Comparison of ENCODE assay signal across 14 cellular contexts in genomic region chr7:27642271-27642670, GRCh38.
"Had no signal": no experiment of that assay in that cellular context is flagged by ENCODE, and none has a peak within 500 bp of the region (broad histone marks: within the 10 kb centered on the region; RNA-seq: fewer than 3 reads in every experiment).

No MANE protein-coding gene starts in this region.

- H3K27me3 Mint-ChIP-seq: activated B cell treated with CpG ODN at 0.5 μM for 24 hours; activated CD4-positive, alpha-beta T cell treated with anti-CD3 and anti-CD28 coated beads, Interleukin-2, amount 10 ng/mL, durations not matched to agents 24 days and 14 days; activated naive CD4-positive, alpha-beta T cell treated with anti-CD3 and anti-CD28 coated beads, Interleukin-2, amount 10 ng/mL, durations not matched to agents 7 days and 5 days; effector memory CD8-positive, alpha-beta T cell; T-helper 17 cell had no signal

- H3K9me3 Mint-ChIP-seq: activated B cell treated with CpG ODN at 0.5 μM for 24 hours; activated CD4-positive, alpha-beta T cell treated with anti-CD3 and anti-CD28 coated beads, Interleukin-2, amount 10 ng/mL, durations not matched to agents 24 days and 14 days; activated naive CD4-positive, alpha-beta T cell treated with anti-CD3 and anti-CD28 coated beads, Interleukin-2, amount 10 ng/mL, durations not matched to agents 7 days and 5 days; effector memory CD8-positive, alpha-beta T cell; neural progenitor cell had no signal

- H3K4me3 ChIP-seq: adrenal gland, esophagus muscularis mucosa, neural progenitor cell, SK-N-MC, upper lobe of left lung had no signal

- H3K27ac Mint-ChIP-seq: activated B cell treated with CpG ODN at 0.5 μM for 24 hours; activated CD4-positive, alpha-beta T cell treated with anti-CD3 and anti-CD28 coated beads, Interleukin-2, amount 10 ng/mL, durations not matched to agents 24 days and 14 days; activated naive CD4-positive, alpha-beta T cell treated with anti-CD3 and anti-CD28 coated beads, Interleukin-2, amount 10 ng/mL, durations not matched to agents 7 days and 5 days; brain; neural progenitor cell; T-helper 17 cell had no signal

- DNase-seq: activated B cell treated with CpG ODN at 0.5 μM for 24 hours; activated CD4-positive, alpha-beta T cell treated with anti-CD3 and anti-CD28 coated beads, Interleukin-2, amount 10 ng/mL, durations not matched to agents 24 days and 14 days; activated naive CD4-positive, alpha-beta T cell treated with anti-CD3 and anti-CD28 coated beads, Interleukin-2, amount 10 ng/mL, durations not matched to agents 7 days and 5 days; adrenal gland; effector memory CD8-positive, alpha-beta T cell; mesendoderm; stimulated activated CD4-positive, alpha-beta T cell treated with anti-CD3 and anti-CD28 coated beads, Interleukin-2, amount 100 ng/mL, for 24 hours; stimulated activated naive CD4-positive, alpha-beta T cell; T-helper 17 cell; upper lobe of left lung had no signal

- ATAC-seq: T-helper 17 cell had no signal

- H3K27me3 ChIP-seq: adrenal gland, esophagus muscularis mucosa, neural progenitor cell, upper lobe of left lung had no signal

- H3K4me1 Mint-ChIP-seq: neural progenitor cell had no signal

- H3K4me3 Mint-ChIP-seq: activated B cell treated with CpG ODN at 0.5 μM for 24 hours; activated CD4-positive, alpha-beta T cell treated with anti-CD3 and anti-CD28 coated beads, Interleukin-2, amount 10 ng/mL, durations not matched to agents 24 days and 14 days; activated naive CD4-positive, alpha-beta T cell treated with anti-CD3 and anti-CD28 coated beads, Interleukin-2, amount 10 ng/mL, durations not matched to agents 7 days and 5 days; brain; neural progenitor cell; T-helper 17 cell had no signal

- H3K36me3 ChIP-seq: adrenal gland, neural progenitor cell had no signal

- H3K27ac ChIP-seq: adrenal gland, esophagus muscularis mucosa, neural progenitor cell, SK-N-MC, upper lobe of left lung had no signal

- H2AFZ ChIP-seq: neural progenitor cell had no signal

- H3K9me3 ChIP-seq: adrenal gland, esophagus muscularis mucosa, upper lobe of left lung had no signal

- H3K9ac ChIP-seq: neural progenitor cell had no signal
